Comparison of ENCODE assay signal across 8 cellular contexts in the genomic region with DNA sequence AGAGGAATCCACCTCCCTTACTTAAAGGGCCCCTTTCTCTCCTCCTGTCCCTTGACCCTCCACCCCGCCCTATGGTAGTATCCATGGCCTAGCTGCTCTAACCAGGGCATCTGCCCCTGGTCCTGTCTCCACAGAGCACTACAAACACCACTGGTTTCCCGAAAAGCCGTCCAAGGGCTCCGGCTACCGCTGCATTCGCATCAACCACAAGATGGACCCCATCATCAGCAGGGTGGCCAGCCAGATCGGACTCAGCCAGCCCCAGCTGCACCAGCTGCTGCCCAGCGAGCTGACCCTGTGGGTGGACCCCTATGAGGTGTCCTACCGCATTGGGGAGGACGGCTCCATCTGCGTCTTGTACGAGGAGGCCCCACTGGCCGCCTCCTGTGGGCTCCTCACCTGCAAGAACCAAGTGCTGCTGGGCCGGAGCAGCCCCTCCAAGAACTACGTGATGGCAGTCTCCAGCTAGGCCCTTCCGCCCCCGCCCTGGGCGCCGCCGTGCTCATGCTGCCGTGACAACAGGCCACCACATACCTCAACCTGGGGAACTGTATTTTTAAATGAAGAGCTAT. TPM values are rescaled to one million over a fixed set of nuclear protein-coding genes. Genes with fewer than 3 reads are reported as not detected.
A peak's percentile ranks its signal among the peaks of the same experiment; 100 is the strongest.
DNase-seq lines count a peak whose midpoint lies in the region; ATAC-seq, FAIRE-seq and TF ChIP-seq lines count a peak whose summit lies in the region.

No MANE protein-coding gene starts in this region.

- H3K4me3 ChIP-seq in fibroblast of mammary gland (ENCODE audit: control insufficient read depth, low read depth, low read length) (peak overlapping the region; percentile 29), ovary (peak overlapping the region; percentile 79)

- TF ChIP-seq POLR2A in GM18951 (IDR thresholded peaks at IDR 0.05; ENCODE audit: extremely low read depth, insufficient read depth, insufficient read length) (peak; percentile 59), ovary (IDR thresholded peaks at IDR 0.05) (no peak), H54 (IDR thresholded peaks at IDR 0.05; ENCODE audit: low read depth, low read length) (no peak)

- no peaks in the 10 kb centered on the region for H3K9me3 ChIP-seq in ovary

- WGBS in ovary, 3 donors = 49 to 63% (median 57%) methylated on average over 21 of the region's 21 CpGs

- peaks cover 71% of the 10 kb centered on the region for H3K4me1 Mint-ChIP-seq in activated CD8-positive, alpha-beta T cell treated with anti-CD3 and anti-CD28 coated beads, Interleukin-2, amount 10 ng/mL, durations not matched to agents 7 days and 5 days (ENCODE audit: low read depth)

- POLR2A ChIA-PET in activated CD8-positive, alpha-beta T cell treated with anti-CD3 and anti-CD28 coated beads, Interleukin-2, amount 10 ng/mL, durations not matched to agents 7 days and 5 days (lab: Charles Lee) = interaction anchor here (0.7 to 7.3 kb wide), 10 partner anchors 10 to 471 kb away, joined by 3 to 376 read pairs (median 18); partner anchors contain the start of gene ATP2B4

- DNase-seq in activated CD8-positive, alpha-beta T cell treated with anti-CD3 and anti-CD28 coated beads, Interleukin-2, amount 10 ng/mL, durations not matched to agents 7 days and 5 days = peak; percentile 71
- DNase-seq in fibroblast of mammary gland (ENCODE audit: low read depth) (no peak), ovary (peak in 3 of 5 donors; percentile 58 to 69 (median 59)), H54 (ENCODE audit: insufficient read length, low spot score) (no peak), SW 1271 (lab: John Stamatoyannopoulos, UW) (no peak), retina (no peak), NCI-H1105 (lab: John Stamatoyannopoulos, UW) (no peak)

- H3K27me3 ChIP-seq in ovary = no peaks in the 10 kb centered on the region

- intact Hi-C loops in ovary (cut with DNase I) = loop anchor here in 2 of 4 donors (5.0 kb wide), 1 partner anchor 35 kb away; no protein-coding TSS in a partner anchor

- ATAC-seq in activated CD8-positive, alpha-beta T cell treated with anti-CD3 and anti-CD28 coated beads, Interleukin-2, amount 10 ng/mL, durations not matched to agents 7 days and 5 days = no peak

- peak overlapping the region; percentile 86 for H3K4me3 Mint-ChIP-seq in activated CD8-positive, alpha-beta T cell treated with anti-CD3 and anti-CD28 coated beads, Interleukin-2, amount 10 ng/mL, durations not matched to agents 7 days and 5 days

- H3K27ac ChIP-seq in ovary = peak overlapping the region; percentile 99

- no peaks in the 10 kb centered on the region for H3K27me3 Mint-ChIP-seq in activated CD8-positive, alpha-beta T cell treated with anti-CD3 and anti-CD28 coated beads, Interleukin-2, amount 10 ng/mL, durations not matched to agents 7 days and 5 days (ENCODE audit: low read depth)

- no peak for TF ChIP-seq CTCF in fibroblast of mammary gland (conservative IDR thresholded peaks at IDR 0.05; ENCODE audit: control insufficient read depth, insufficient read depth, low read depth, low read length)
- TF ChIP-seq CTCF in ovary (IDR thresholded peaks at IDR 0.05) = no peak

- H3K36me3 Mint-ChIP-seq in activated CD8-positive, alpha-beta T cell treated with anti-CD3 and anti-CD28 coated beads, Interleukin-2, amount 10 ng/mL, durations not matched to agents 7 days and 5 days (ENCODE audit: low read depth) = peaks cover 59% of the 10 kb centered on the region

- TF ChIP-seq EP300 in ovary (IDR thresholded peaks at IDR 0.05) = no peak

- H3K27ac Mint-ChIP-seq in activated CD8-positive, alpha-beta T cell treated with anti-CD3 and anti-CD28 coated beads, Interleukin-2, amount 10 ng/mL, durations not matched to agents 7 days and 5 days = peak overlapping the region; percentile 89

- FAIRE-seq in H54 (lab: Jason Lieb, UNC) = no peak

- H3K36me3 ChIP-seq in ovary = no peaks in the 10 kb centered on the region

- no peaks in the 10 kb centered on the region for H3K9me3 Mint-ChIP-seq in activated CD8-positive, alpha-beta T cell treated with anti-CD3 and anti-CD28 coated beads, Interleukin-2, amount 10 ng/mL, durations not matched to agents 7 days and 5 days (ENCODE audit: insufficient read depth)

- H3K4me1 ChIP-seq in ovary (ENCODE audit: insufficient read depth) = peaks cover 12% of the 10 kb centered on the region

- CTCF ChIA-PET in activated CD8-positive, alpha-beta T cell treated with anti-CD3 and anti-CD28 coated beads, Interleukin-2, amount 10 ng/mL, durations not matched to agents 7 days and 5 days (lab: Charles Lee) = interaction anchor here (1.1 to 9.4 kb wide), 11 partner anchors 10 to 181 kb away, joined by 4 to 222 read pairs (median 18); no protein-coding TSS in a partner anchor

- in situ Hi-C loops in GM18951 (cut with MboI; ENCODE audit: low sequenced_read_pairs, unreplicated experiment) = loop anchor here (5.0 kb wide), 1 partner anchor 35 kb away; no protein-coding TSS in a partner anchor

RNA-seq across cellular contexts. Expression of gene BTG2, which starts 1.7 kb away (rescaled TPM):
- 10 to 100 TPM; 58.6 to 58.9 TPM for total RNA-seq in activated CD8-positive, alpha-beta T cell treated with anti-CD3 and anti-CD28 coated beads, Interleukin-2, amount 10 ng/mL, durations not matched to agents 7 days and 5 days
- total RNA-seq in ovary = 100 to 1,000 TPM; 124 to 395 (median 220) TPM
- polyA plus RNA-seq in ovary = 100 to 1,000 TPM; 113 to 167 TPM

RNA-seq across cellular contexts. Expression of gene FMOD, which starts 43.9 kb away (rescaled TPM):
- total RNA-seq in activated CD8-positive, alpha-beta T cell treated with anti-CD3 and anti-CD28 coated beads, Interleukin-2, amount 10 ng/mL, durations not matched to agents 7 days and 5 days = not detected
- 100 to 1,000 TPM; 110 to 158 (median 137) TPM for total RNA-seq in ovary
- 100 to 1,000 TPM; 116 to 175 TPM for polyA plus RNA-seq in ovary

Comparison
In these comparisons a context has a peak if more than half of its experiments do, and no peak if none do; other contexts are left out.
1. DNase-seq: peak in activated CD8-positive, alpha-beta T cell treated with anti-CD3 and anti-CD28 coated beads, Interleukin-2, amount 10 ng/mL, durations not matched to agents 7 days and 5 days (single experiment) and ovary (3 of 5); none in fibroblast of mammary gland (single experiment), H54 (single experiment), SW 1271 (0 of 2), retina (single experiment) and NCI-H1105 (single experiment).
2. RNA of gene FMOD, which starts 43.9 kb away (total RNA-seq): 110 to 158 TPM in ovary; not detected in activated CD8-positive, alpha-beta T cell treated with anti-CD3 and anti-CD28 coated beads, Interleukin-2, amount 10 ng/mL, durations not matched to agents 7 days and 5 days; every median in the first group is over 100 times any median in the second.